ENCODE assay signal across 24 cellular contexts in the genomic region with DNA sequence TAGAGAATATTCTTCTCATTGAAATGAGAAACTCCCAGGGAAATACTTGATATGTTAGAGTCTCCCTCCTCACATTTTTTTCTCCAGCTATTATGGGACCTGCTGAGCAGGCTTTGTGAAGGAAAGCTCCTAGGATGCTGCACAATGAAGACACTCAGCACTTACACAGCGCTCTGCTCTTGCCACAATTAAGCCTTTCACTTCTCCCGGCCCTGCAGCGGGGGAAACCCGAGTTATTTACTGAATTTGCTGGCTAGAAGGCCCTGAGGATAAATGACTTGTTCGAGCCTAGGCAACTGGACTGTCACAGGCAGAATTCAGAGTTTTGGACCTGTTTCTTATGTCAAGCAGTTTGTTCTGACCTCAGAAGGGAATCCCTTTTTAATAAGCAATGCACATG.
DNase-seq lines count a peak whose midpoint lies in the region; ATAC-seq, FAIRE-seq and TF ChIP-seq lines count a peak whose summit lies in the region.
"Had no signal": no experiment of that assay in that cellular context is flagged by ENCODE, and none has a peak within 500 bp of the region (broad histone marks: within the 10 kb centered on the region; RNA-seq: fewer than 3 reads in every experiment).

No MANE protein-coding gene starts in this region.

- H3K4me1 ChIP-seq in NT2/D1 (ENCODE audit: insufficient read depth, insufficient read length) (peaks cover 3% of the 10 kb centered on the region), H1 (replicated peaks in 1 of 4; ENCODE audit: control insufficient read depth in 3 of 4, insufficient read depth in 4 of 4, low read length in 3 of 4) (peaks cover 0 to 13% (median 5%) of the 10 kb centered on the region in 4 experiments; a peak in 4 of 7 replicates)
- H3K4me1 ChIP-seq: BE2C, breast epithelium had no signal

- no peak for TF ChIP-seq CTCF in H1 (IDR thresholded peaks at IDR 0.05; ENCODE audit: control extremely low read depth in 1 of 3, insufficient read depth in 1 of 3, low read depth in 1 of 3, low read length in 3 of 3)

- H3K4me1 Mint-ChIP-seq in T-helper 2 cell treated with Interferon-gamma antibody and Interleukin-4, amounts not matched to agents 5 μg/mL and 100 μg/mL, for 36 hours (ENCODE audit: low read depth): no peaks in the 10 kb centered on the region
- H3K4me1 Mint-ChIP-seq: activated naive CD8-positive, alpha-beta T cell treated with anti-CD3 and anti-CD28 coated beads, Interleukin-2, amount 10 ng/mL, durations not matched to agents 7 days and 5 days; T-helper 17 cell had no signal

- H2BK120ac ChIP-seq in H1 (replicated peaks; ENCODE audit: low read depth, low read length): no peak overlapping the region

- peaks cover 2% of the 10 kb centered on the region for H3K36me3 Mint-ChIP-seq in T-helper 2 cell treated with Interferon-gamma antibody and Interleukin-4, amounts not matched to agents 5 μg/mL and 100 μg/mL, for 36 hours (ENCODE audit: low read depth)

- no peak overlapping the region; the same call in 1 of the 2 replicates for H3K18ac ChIP-seq in H1 (ENCODE audit: extremely low read depth, low read length)

- H2AK5ac ChIP-seq in H1 (ENCODE audit: low read depth, low read length): no peak overlapping the region

- H3K27me3 Mint-ChIP-seq in T-helper 2 cell treated with Interferon-gamma antibody and Interleukin-4, amounts not matched to agents 5 μg/mL and 100 μg/mL, for 36 hours (ENCODE audit: low read depth): peaks cover 4% of the 10 kb centered on the region

- H3K27ac ChIP-seq in H1 (ENCODE audit: low read depth, low read length) (no peak overlapping the region), temporal lobe (ENCODE audit: low read depth, low read length) (peak overlapping the region; percentile 84)
- H3K27ac ChIP-seq: breast epithelium, heart right ventricle had no signal

- TF ChIP-seq EP300 in H1 (IDR thresholded peaks at IDR 0.05; ENCODE audit: borderline replicate concordance in 1 of 2, low read depth in 2 of 2, low read length in 2 of 2): peak in 1 of 2 experiments; percentile 71; a peak in 1 of 3 replicates

- no peak overlapping the region for H4K5ac ChIP-seq in H1 (ENCODE audit: insufficient read length, low read depth, low read length)

- H3K14ac ChIP-seq in H1 (ENCODE audit: insufficient read length): no peak overlapping the region

- H4K8ac ChIP-seq in H1 (ENCODE audit: extremely low read depth, insufficient read depth, low read length): no peak overlapping the region

- WGBS in H1 (ENCODE audit: extremely low coverage in 1 of 2, insufficient coverage in 1 of 2, insufficient read length in 1 of 2, insufficient replicate concordance in 2 of 2, low coverage in 1 of 2, low lambda C conversion rate in 2 of 2, missing lambda C conversion rate in 1 of 2), 2 experiments: 13% methylated on average over 5 of the region's 5 CpGs; no CpG with 5 or more reads in 1 of the 2 experiments

- H3K4me3 Mint-ChIP-seq in T-helper 2 cell treated with Interferon-gamma antibody and Interleukin-4, amounts not matched to agents 5 μg/mL and 100 μg/mL, for 36 hours: no peak overlapping the region
- H3K4me3 Mint-ChIP-seq: activated CD8-positive, alpha-beta T cell treated with anti-CD3 and anti-CD28 coated beads, Interleukin-2, amount 10 ng/mL, durations not matched to agents 7 days and 5 days; activated naive CD8-positive, alpha-beta T cell treated with anti-CD3 and anti-CD28 coated beads, Interleukin-2, amount 10 ng/mL, durations not matched to agents 7 days and 5 days; activated T-cell treated with anti-CD3 and anti-CD28 coated beads, Interleukin-2, amount 50 U/mL, for 72 hours; T-helper 17 cell had no signal

- H3K9me3 Mint-ChIP-seq in T-helper 2 cell treated with Interferon-gamma antibody and Interleukin-4, amounts not matched to agents 5 μg/mL and 100 μg/mL, for 36 hours: peaks cover 7% of the 10 kb centered on the region

- H3K27me3 ChIP-seq in NT2/D1 (ENCODE audit: insufficient read depth, insufficient read length) (no peaks in the 10 kb centered on the region), H1 (replicated peaks in 1 of 4; ENCODE audit: control insufficient read depth in 3 of 4, extremely low read depth in 1 of 4, insufficient read depth in 3 of 4, low read length in 3 of 4) (no peaks in the 10 kb centered on the region)
- H3K27me3 ChIP-seq: breast epithelium, heart right ventricle had no signal

- no peaks in the 10 kb centered on the region for H4K20me1 ChIP-seq in H1 (replicated peaks in 1 of 2; ENCODE audit: control insufficient read depth in 1 of 2, insufficient read depth in 2 of 2, low read length in 2 of 2)

- TF ChIP-seq POLR2A in H1 (IDR thresholded peaks at IDR 0.05; ENCODE audit: control extremely low read depth in 1 of 2, low read depth in 2 of 2, low read length in 2 of 2): no peak

- no peak overlapping the region for H2BK20ac ChIP-seq in H1 (ENCODE audit: low read length)

- no peaks in the 10 kb centered on the region for H3K79me1 ChIP-seq in H1 (ENCODE audit: low read depth, low read length)

- ATAC-seq in HG03439 (IDR thresholded peaks at IDR 0.05; ENCODE audit: unreplicated experiment): no peak
- ATAC-seq: activated CD8-positive, alpha-beta T cell treated with anti-CD3 and anti-CD28 coated beads, Interleukin-2, amount 10 ng/mL, durations not matched to agents 7 days and 5 days; activated T-cell treated with anti-CD3 and anti-CD28 coated beads, Interleukin-2, amount 50 U/mL, for 72 hours; heart right ventricle; T-helper 17 cell had no signal

- peak overlapping the region; percentile 15 to 45 for H3K4me2 ChIP-seq in H1 (ENCODE audit: insufficient read depth in 1 of 2, low read depth in 2 of 2, low read length in 2 of 2)

- H3K23ac ChIP-seq in H1 (ENCODE audit: insufficient read length): no peak overlapping the region

- H3K23me2 ChIP-seq in H1 (ENCODE audit: low read depth, low read length): no peaks in the 10 kb centered on the region

- POLR2A ChIA-PET in H1 (lab: Charles Lee; ENCODE audit: partially characterized antibody): interaction anchor here (1.2 to 1.7 kb wide), 3 partner anchors 10 to 13 kb away, joined by 3 to 6 read pairs (median 5); no protein-coding TSS in a partner anchor

- H2BK5ac ChIP-seq in H1 (ENCODE audit: low read depth, low read length): no peak overlapping the region

- H3K4me3 ChIP-seq in NT2/D1 (ENCODE audit: insufficient read length, low read depth): no peak overlapping the region
- peak overlapping the region in 1 of 4 experiments; percentile 25; a peak in 1 of 8 replicates for H3K4me3 ChIP-seq in H1 (ENCODE audit: extremely low read depth in 1 of 4, insufficient read depth in 2 of 4, low read depth in 3 of 4, low read length in 4 of 4)
- H3K4me3 ChIP-seq: breast epithelium, heart right ventricle had no signal

- H3K4ac ChIP-seq in H1 (replicated peaks; ENCODE audit: insufficient read length, low read depth, low read length): no peak overlapping the region

- H3K9ac ChIP-seq in NT2/D1 (ENCODE audit: insufficient read length, low read depth) (no peak overlapping the region), H1 (replicated peaks in 1 of 4; ENCODE audit: extremely low read depth in 1 of 4, low read depth in 3 of 4, low read length in 3 of 4) (no peak overlapping the region)

- H2BK15ac ChIP-seq in H1 (ENCODE audit: low read length): no peak overlapping the region

- H3K27ac Mint-ChIP-seq in T-helper 2 cell treated with Interferon-gamma antibody and Interleukin-4, amounts not matched to agents 5 μg/mL and 100 μg/mL, for 36 hours: no peak overlapping the region
- H3K27ac Mint-ChIP-seq: activated CD8-positive, alpha-beta T cell treated with anti-CD3 and anti-CD28 coated beads, Interleukin-2, amount 10 ng/mL, durations not matched to agents 7 days and 5 days; activated naive CD8-positive, alpha-beta T cell treated with anti-CD3 and anti-CD28 coated beads, Interleukin-2, amount 10 ng/mL, durations not matched to agents 7 days and 5 days; activated T-cell treated with anti-CD3 and anti-CD28 coated beads, Interleukin-2, amount 50 U/mL, for 72 hours; T-helper 17 cell had no signal

- H3K56ac ChIP-seq in H1 (replicated peaks; ENCODE audit: insufficient read length, low read depth, low read length): no peak overlapping the region

- TF ChIP-seq RAD21 in H1 (IDR thresholded peaks at IDR 0.05 in 1 of 2, conservative IDR thresholded peaks at IDR 0.05 in 1 of 2; ENCODE audit: low read depth in 2 of 2, low read length in 2 of 2): no peak; a peak in 1 of 4 replicates

- H2AFZ ChIP-seq in H1 (ENCODE audit: low read length): 0 out of 2 replicates have a peak overlapping the region, but pooled peaks have one; percentile 18

- H2BK12ac ChIP-seq in H1 (ENCODE audit: low read depth, low read length): no peak overlapping the region

- peak; percentile 81 for FAIRE-seq in H1 (lab: Jason Lieb, UNC)

- DNase-seq in NT2/D1 (ENCODE audit: low read depth, low spot score) (peak; percentile 76), H1 (ENCODE audit: low read depth in 1 of 2, low spot score in 2 of 2) (no peak), midbrain (lab: John Stamatoyannopoulos, UW) (peak; percentile 83), mesenteric fat pad (ENCODE audit: low spot score) (no peak)
- DNase-seq in T-helper 2 cell treated with Interferon-gamma antibody and Interleukin-4, amounts not matched to agents 5 μg/mL and 100 μg/mL, for 36 hours (ENCODE audit: low spot score): no peak
- DNase-seq: activated CD4-positive, CD25-positive, alpha-beta regulatory T cell; activated CD8-positive, alpha-beta T cell treated with anti-CD3 and anti-CD28 coated beads, Interleukin-2, amount 10 ng/mL, durations not matched to agents 7 days and 5 days; activated naive CD8-positive, alpha-beta T cell treated with anti-CD3 and anti-CD28 coated beads, Interleukin-2, amount 10 ng/mL, durations not matched to agents 7 days and 5 days; activated T-cell treated with anti-CD3 and anti-CD28 coated beads, Interleukin-2, amount 50 U/mL, for 72 hours; BE2C; Calu3; EL; HCEC 1CT; heart right ventricle; Karpas-422; NCI-H1105; NCI-H2107; OCI-M1; SIG-M5; stimulated activated CD4-positive, alpha-beta T cell treated with anti-CD3 and anti-CD28 coated beads, Interleukin-2, amount 100 ng/mL, for 24 hours; T-helper 17 cell had no signal

- CTCF ChIA-PET in H1 (lab: Charles Lee; ENCODE audit: partially characterized antibody): interaction anchor here (0.6 to 2.1 kb wide), 8 partner anchors 12 to 958 kb away, joined by 3 to 7 read pairs (median 4); no protein-coding TSS in a partner anchor

- no peak overlapping the region for H4K91ac ChIP-seq in H1 (replicated peaks; ENCODE audit: insufficient read length, low read length)

- H3K79me2 ChIP-seq in H1 (ENCODE audit: control insufficient read depth in 1 of 2, insufficient read depth in 2 of 2, low read length in 2 of 2): no peaks in the 10 kb centered on the region

- H3K9me3 ChIP-seq in NT2/D1 (ENCODE audit: insufficient read depth, low read length) (peaks cover 5% of the 10 kb centered on the region; the same call in 1 of the 2 replicates), H1 (ENCODE audit: insufficient read depth in 2 of 2, low read depth in 1 of 2, low read length in 1 of 2) (peaks cover 5 to 14% of the 10 kb centered on the region in 2 experiments; a peak in 2 of 4 replicates)
- H3K9me3 ChIP-seq: BE2C, breast epithelium, heart right ventricle had no signal

- H3K36me3 ChIP-seq in NT2/D1 (ENCODE audit: insufficient read depth, insufficient read length, low read length) (no peaks in the 10 kb centered on the region), H1 (ENCODE audit: control insufficient read depth in 2 of 4, insufficient read depth in 4 of 4, low read length in 3 of 4) (peaks cover 0 to 3% (median 0%) of the 10 kb centered on the region in 4 experiments; a peak in 2 of 8 replicates)
- H3K36me3 ChIP-seq: BE2C, breast epithelium, heart right ventricle had no signal

Comparison
In these comparisons a context has a peak if more than half of its experiments do, and no peak if none do; other contexts are left out.
1. DNase-seq: peak in NT2/D1 (single experiment) and midbrain (single experiment); none in H1 (0 of 2), mesenteric fat pad (single experiment) and T-helper 2 cell treated with Interferon-gamma antibody and Interleukin-4, amounts not matched to agents 5 μg/mL and 100 μg/mL, for 36 hours (single experiment).